9 cellular contexts compared by ENCODE assay signal in genomic region chr3:87996845-87997244, GRCh38.
DNase-seq lines count a peak whose midpoint lies in the region; ATAC-seq and TF ChIP-seq lines count a peak whose summit lies in the region.
"Had no signal": no experiment of that assay in that cellular context is flagged by ENCODE, and none has a peak within 500 bp of the region (broad histone marks: within the 10 kb centered on the region; RNA-seq: fewer than 3 reads in every experiment).

No MANE protein-coding gene starts in this region.

- no peaks in the 10 kb centered on the region for H3K9me3 Mint-ChIP-seq in activated T-cell treated with anti-CD3 and anti-CD28 coated beads, Interleukin-2, amount 50 U/mL, for 4 hours
- no peaks in the 10 kb centered on the region for H3K9me3 Mint-ChIP-seq in stimulated activated effector memory CD8-positive, alpha-beta T cell treated with anti-CD3 and anti-CD28 coated beads, Interleukin-12 subunit alpha, Interleukin-12 subunit beta, amount 100 ng/mL, for 72 hours

- no peaks in the 10 kb centered on the region for H3K36me3 ChIP-seq in OCI-LY7 (ENCODE audit: insufficient read depth, low read length)
- H3K36me3 ChIP-seq: MG63 had no signal

- peak overlapping the region; percentile 15 for H3K4me3 ChIP-seq in OCI-LY7 (ENCODE audit: low read depth, low read length, poor library complexity, severe bottlenecking)
- H3K4me3 ChIP-seq: MG63 had no signal

- no TSS peak for BruUV-seq in OCI-LY7 (replicated peaks; lab: Mats Ljungman, UMichigan)

- no peak for DNase-seq in activated T-cell treated with anti-CD3 and anti-CD28 coated beads, Interleukin-2, amount 50 U/mL, for 4 hours
- DNase-seq in activated T-cell treated with anti-CD3 and anti-CD28 coated beads, Interleukin-2, amount 50 U/mL, for 48 hours: no peak
- DNase-seq in OCI-LY7 (ENCODE audit: low spot score) (no peak), Ammon's horn (ENCODE audit: low spot score) (no peak), NCI-H146 (lab: John Stamatoyannopoulos, UW) (no peak)
- DNase-seq in stimulated activated effector memory CD8-positive, alpha-beta T cell treated with anti-CD3 and anti-CD28 coated beads, Interleukin-12 subunit alpha, Interleukin-12 subunit beta, amount 100 ng/mL, for 72 hours (ENCODE audit: low spot score in 2 of 2): no peak
- DNase-seq in stimulated activated naive CD4-positive, alpha-beta T cell (lab: John Stamatoyannopoulos, UW): no peak

- POLR2A ChIA-PET in OCI-LY7 (lab: Charles Lee): no interaction called here

- H3K4me2 ChIP-seq in OCI-LY7 (ENCODE audit: low read length): peak overlapping the region; percentile 53

- H3K9me3 ChIP-seq in OCI-LY7 (ENCODE audit: low read length): no peaks in the 10 kb centered on the region
- H3K9me3 ChIP-seq: MG63 had no signal

- H3K27me3 Mint-ChIP-seq in activated T-cell treated with anti-CD3 and anti-CD28 coated beads, Interleukin-2, amount 50 U/mL, for 4 hours (ENCODE audit: low read depth): peaks cover 2% of the 10 kb centered on the region

- intact Hi-C loops in OCI-LY7 (cut with micrococcal nuclease; ENCODE audit: unreplicated experiment): no loop called here

- peaks cover 22% of the 10 kb centered on the region for H3K4me1 ChIP-seq in OCI-LY7 (ENCODE audit: insufficient read depth, low read length, poor library complexity, severe bottlenecking)

- ATAC-seq in activated T-cell treated with anti-CD3 and anti-CD28 coated beads, Interleukin-2, amount 50 U/mL, for 4 hours: no peak
- peak; percentile 24 for ATAC-seq in HG02678 (IDR thresholded peaks at IDR 0.05; ENCODE audit: unreplicated experiment)
- ATAC-seq in stimulated activated effector memory CD8-positive, alpha-beta T cell treated with anti-CD3 and anti-CD28 coated beads, Interleukin-12 subunit alpha, Interleukin-12 subunit beta, amount 100 ng/mL, for 72 hours: no peak

- CTCF ChIA-PET in OCI-LY7 (lab: Charles Lee; ENCODE audit: unreplicated experiment): no interaction called here

- H3K27ac Mint-ChIP-seq in stimulated activated effector memory CD8-positive, alpha-beta T cell treated with anti-CD3 and anti-CD28 coated beads, Interleukin-12 subunit alpha, Interleukin-12 subunit beta, amount 100 ng/mL, for 72 hours: peak overlapping the region; percentile 72

- H4K20me1 ChIP-seq in OCI-LY7 (ENCODE audit: insufficient read depth, low read length): no peaks in the 10 kb centered on the region

- H3K79me2 ChIP-seq in OCI-LY7 (ENCODE audit: insufficient read depth, low read depth, low read length): no peaks in the 10 kb centered on the region

- H3K4me3 Mint-ChIP-seq in activated T-cell treated with anti-CD3 and anti-CD28 coated beads, Interleukin-2, amount 50 U/mL, for 4 hours: peak overlapping the region; percentile 32
- H3K4me3 Mint-ChIP-seq in stimulated activated effector memory CD8-positive, alpha-beta T cell treated with anti-CD3 and anti-CD28 coated beads, Interleukin-12 subunit alpha, Interleukin-12 subunit beta, amount 100 ng/mL, for 72 hours: peak overlapping the region; percentile 45

- peaks cover 18% of the 10 kb centered on the region for H3K4me1 Mint-ChIP-seq in activated T-cell treated with anti-CD3 and anti-CD28 coated beads, Interleukin-2, amount 50 U/mL, for 4 hours (ENCODE audit: low read depth)
- H3K4me1 Mint-ChIP-seq in stimulated activated effector memory CD8-positive, alpha-beta T cell treated with anti-CD3 and anti-CD28 coated beads, Interleukin-12 subunit alpha, Interleukin-12 subunit beta, amount 100 ng/mL, for 72 hours: peaks cover 14% of the 10 kb centered on the region

- H2AFZ ChIP-seq in OCI-LY7 (ENCODE audit: low read length): peak overlapping the region; percentile 81

- no peak for TF ChIP-seq CTCF in OCI-LY7 (conservative IDR thresholded peaks at IDR 0.05; ENCODE audit: low read length)

- no peaks in the 10 kb centered on the region for H3K9me2 ChIP-seq in OCI-LY7 (ENCODE audit: insufficient read depth, low read length)

- no peaks in the 10 kb centered on the region for H3K36me3 Mint-ChIP-seq in activated T-cell treated with anti-CD3 and anti-CD28 coated beads, Interleukin-2, amount 50 U/mL, for 4 hours (ENCODE audit: insufficient read depth)
- no peaks in the 10 kb centered on the region for H3K36me3 Mint-ChIP-seq in stimulated activated effector memory CD8-positive, alpha-beta T cell treated with anti-CD3 and anti-CD28 coated beads, Interleukin-12 subunit alpha, Interleukin-12 subunit beta, amount 100 ng/mL, for 72 hours

- H3K27ac ChIP-seq in OCI-LY7 (ENCODE audit: low read depth, low read length, poor library complexity, severe bottlenecking): no peak overlapping the region
